In the genomic region with DNA sequence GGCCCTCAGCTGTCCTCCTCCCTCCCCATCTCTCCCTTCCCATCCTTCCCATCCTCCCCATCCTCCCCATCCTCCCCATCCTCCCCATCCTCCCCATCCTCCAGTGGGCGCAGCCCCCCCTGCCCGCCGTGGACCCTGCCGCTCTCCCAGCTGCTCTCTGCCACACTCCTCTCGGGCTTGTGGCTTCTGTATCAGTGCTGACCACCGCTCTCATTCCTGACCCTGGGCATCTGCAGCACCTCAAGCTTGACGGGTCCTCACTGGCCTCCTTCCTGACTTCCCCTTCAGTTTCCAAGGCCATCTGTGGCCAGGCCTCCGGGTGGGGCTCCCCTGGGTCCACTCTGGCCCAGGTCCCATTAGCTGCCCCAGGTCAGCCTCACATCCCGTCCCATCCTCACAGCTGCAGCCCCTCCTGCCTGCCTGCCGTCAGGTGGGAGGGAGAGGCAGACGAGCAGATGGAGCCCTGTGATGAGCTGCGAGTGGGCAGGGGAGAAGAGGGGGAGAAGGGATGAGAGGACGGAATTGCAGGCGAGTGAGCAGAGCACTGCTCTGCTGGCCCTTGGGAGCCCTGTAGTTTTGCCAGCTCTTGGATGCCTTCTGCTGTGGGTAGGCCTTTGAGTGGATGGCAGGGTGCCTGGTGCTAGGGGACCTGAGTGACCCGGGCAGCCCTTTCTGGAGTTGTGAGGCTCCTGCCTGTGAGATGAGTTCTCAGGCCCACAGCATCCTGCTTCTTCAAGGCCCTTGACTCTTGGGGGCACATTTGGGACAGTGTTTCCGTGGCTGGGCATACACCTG, we compare ENCODE assay signal across 20 cellular contexts. TPM values are rescaled to one million over a fixed set of nuclear protein-coding genes. Genes with fewer than 3 reads are reported as not detected.
"Had no signal": no experiment of that assay in that cellular context is flagged by ENCODE, and none has a peak within 500 bp of the region (broad histone marks: within the 10 kb centered on the region; RNA-seq: fewer than 3 reads in every experiment).

No MANE protein-coding gene starts in this region.

- H3K27me3 ChIP-seq: body of pancreas, foreskin keratinocyte, neural progenitor cell, ovary, upper lobe of left lung had no signal

- H3K9me3 ChIP-seq: body of pancreas, ovary, upper lobe of left lung had no signal

- H3K27ac Mint-ChIP-seq: activated CD4-positive, alpha-beta T cell treated with anti-CD3 and anti-CD28 coated beads, Interleukin-2, amount 10 ng/mL, durations not matched to agents 7 days and 5 days; activated naive CD8-positive, alpha-beta T cell; dendritic cell treated with granulocyte-macrophage colony-stimulating factor and Interleukin-4, amounts not matched to agents 40 ng/mL and 50 ng/mL, for 4 days; naive B cell; stimulated activated effector memory CD8-positive, alpha-beta T cell treated with anti-CD3 and anti-CD28 coated beads, Interleukin-12 subunit alpha, Interleukin-12 subunit beta, amount 100 ng/mL, for 72 hours; T-helper 2 cell treated with Interferon-gamma antibody and Interleukin-4, amounts not matched to agents 5 μg/mL and 100 μg/mL, for 36 hours had no signal

- DNase-seq: activated CD4-positive, alpha-beta T cell treated with anti-CD3 and anti-CD28 coated beads, Interleukin-2, amount 10 ng/mL, durations not matched to agents 7 days and 5 days; activated CD8-positive, alpha-beta memory T cell treated with anti-CD3 and anti-CD28 coated beads for 24 hours; activated gamma-delta T cell treated with Interleukin-2 at 50 U/mL for 16 hours; amniotic stem cell; body of pancreas; effector memory CD4-positive, alpha-beta T cell; foreskin keratinocyte; immature natural killer cell; mammary epithelial cell; naive B cell; ovary; SW 1271; upper lobe of left lung had no signal

- H3K27ac ChIP-seq: body of pancreas, foreskin keratinocyte, neural progenitor cell, ovary, upper lobe of left lung had no signal

- H3K4me3 Mint-ChIP-seq: activated CD4-positive, alpha-beta T cell treated with anti-CD3 and anti-CD28 coated beads, Interleukin-2, amount 10 ng/mL, durations not matched to agents 7 days and 5 days; activated naive CD8-positive, alpha-beta T cell; central memory CD8-positive, alpha-beta T cell; dendritic cell treated with granulocyte-macrophage colony-stimulating factor and Interleukin-4, amounts not matched to agents 40 ng/mL and 50 ng/mL, for 4 days; immature natural killer cell; naive B cell; neural progenitor cell; stimulated activated effector memory CD8-positive, alpha-beta T cell treated with anti-CD3 and anti-CD28 coated beads, Interleukin-12 subunit alpha, Interleukin-12 subunit beta, amount 100 ng/mL, for 72 hours; T-helper 2 cell treated with Interferon-gamma antibody and Interleukin-4, amounts not matched to agents 5 μg/mL and 100 μg/mL, for 36 hours had no signal

- H3K27me3 Mint-ChIP-seq: activated CD4-positive, alpha-beta T cell treated with anti-CD3 and anti-CD28 coated beads, Interleukin-2, amount 10 ng/mL, durations not matched to agents 7 days and 5 days; activated naive CD8-positive, alpha-beta T cell; central memory CD8-positive, alpha-beta T cell; dendritic cell treated with granulocyte-macrophage colony-stimulating factor and Interleukin-4, amounts not matched to agents 40 ng/mL and 50 ng/mL, for 4 days; naive B cell had no signal

- H3K9me3 Mint-ChIP-seq: central memory CD8-positive, alpha-beta T cell; stimulated activated effector memory CD8-positive, alpha-beta T cell treated with anti-CD3 and anti-CD28 coated beads, Interleukin-12 subunit alpha, Interleukin-12 subunit beta, amount 100 ng/mL, for 72 hours had no signal

- H3K4me1 Mint-ChIP-seq: central memory CD8-positive, alpha-beta T cell had no signal

- H3K36me3 ChIP-seq: ovary had no signal

- ATAC-seq: body of pancreas; foreskin keratinocyte; stimulated activated effector memory CD8-positive, alpha-beta T cell treated with anti-CD3 and anti-CD28 coated beads, Interleukin-12 subunit alpha, Interleukin-12 subunit beta, amount 100 ng/mL, for 72 hours had no signal

- H3K4me1 ChIP-seq: body of pancreas, foreskin keratinocyte had no signal

- H3K4me3 ChIP-seq: body of pancreas, neural progenitor cell, ovary, upper lobe of left lung had no signal

RNA-seq across cellular contexts. Expression of gene NKX1-2, which starts 47.6 kb away (rescaled TPM):
- total RNA-seq: activated CD4-positive, alpha-beta T cell treated with anti-CD3 and anti-CD28 coated beads, Interleukin-2, amount 10 ng/mL, durations not matched to agents 7 days and 5 days; body of pancreas; mononuclear cell had no signal
- polyA plus RNA-seq: immature natural killer cell, ovary had no signal
